Comparison of ENCODE assay signal across 14 cellular contexts in the genomic region with DNA sequence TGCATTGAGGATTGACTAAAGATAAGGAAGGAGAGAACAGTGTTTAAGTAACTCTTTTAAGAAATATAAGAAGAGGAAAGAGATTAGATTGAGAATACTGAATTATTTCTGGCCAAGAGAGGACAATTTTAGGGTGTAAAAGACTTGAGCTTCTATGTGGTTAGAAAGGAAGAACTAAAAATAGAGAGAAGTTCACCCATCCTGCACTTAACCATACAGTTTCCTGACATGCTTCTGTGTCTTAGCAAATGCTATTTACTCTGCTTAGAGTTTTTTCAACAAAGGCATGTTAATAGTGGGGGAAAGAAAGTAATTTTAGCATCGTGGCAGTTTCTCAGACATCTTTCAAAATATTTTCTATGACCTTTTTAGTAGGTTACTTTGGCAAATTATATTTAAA.
"Had no signal": no experiment of that assay in that cellular context is flagged by ENCODE, and none has a peak within 500 bp of the region (broad histone marks: within the 10 kb centered on the region; RNA-seq: fewer than 3 reads in every experiment).

No MANE protein-coding gene starts in this region.

- H3K27me3 Mint-ChIP-seq: activated T-helper 17 cell treated with anti-CD3 and anti-CD28 coated beads, Interleukin-2, amount 50 U/mL, for 72 hours; stimulated activated naive CD8-positive, alpha-beta T cell treated with anti-CD3 and anti-CD28 coated beads, Interleukin-15, amount 100 ng/mL, for 72 hours had no signal

- H3K4me3 ChIP-seq: esophagus muscularis mucosa, lower lobe of right lung, testis had no signal

- H3K27me3 ChIP-seq: esophagus muscularis mucosa, neutrophil, testis had no signal

- ATAC-seq: activated T-helper 17 cell treated with anti-CD3 and anti-CD28 coated beads, Interleukin-2, amount 50 U/mL, for 72 hours; lower lobe of right lung; stimulated activated naive CD8-positive, alpha-beta T cell treated with anti-CD3 and anti-CD28 coated beads, Interleukin-15, amount 100 ng/mL, for 72 hours had no signal

- H3K4me3 Mint-ChIP-seq: activated T-helper 17 cell treated with anti-CD3 and anti-CD28 coated beads, Interleukin-2, amount 50 U/mL, for 72 hours; stimulated activated naive CD8-positive, alpha-beta T cell treated with anti-CD3 and anti-CD28 coated beads, Interleukin-15, amount 100 ng/mL, for 72 hours had no signal

- H3K27ac Mint-ChIP-seq: activated T-helper 17 cell treated with anti-CD3 and anti-CD28 coated beads, Interleukin-2, amount 50 U/mL, for 72 hours; stimulated activated naive CD8-positive, alpha-beta T cell treated with anti-CD3 and anti-CD28 coated beads, Interleukin-15, amount 100 ng/mL, for 72 hours had no signal

- H3K36me3 ChIP-seq: lower lobe of right lung, neutrophil had no signal

- H3K9me3 ChIP-seq: testis had no signal

- H3K4me1 Mint-ChIP-seq: activated T-helper 17 cell treated with anti-CD3 and anti-CD28 coated beads, Interleukin-2, amount 50 U/mL, for 72 hours; stimulated activated naive CD8-positive, alpha-beta T cell treated with anti-CD3 and anti-CD28 coated beads, Interleukin-15, amount 100 ng/mL, for 72 hours had no signal

- H3K27ac ChIP-seq: esophagus muscularis mucosa, lower lobe of right lung, neutrophil, testis had no signal

- DNase-seq: activated CD4-positive, alpha-beta T cell treated with anti-CD3 and anti-CD28 coated beads for 1 hour; activated CD4-positive, alpha-beta T cell treated with anti-CD3 and anti-CD28 coated beads, Interleukin-2, amount 50 U/mL, for 48 hours; activated naive CD4-positive, alpha-beta T cell treated with anti-CD3 and anti-CD28 coated beads, Interleukin-2, amount 50 U/mL, for 16 hours; anterior cingulate cortex; lower lobe of right lung; midbrain; posterior cingulate gyrus; stimulated activated CD4-positive, alpha-beta T cell treated with anti-CD3 and anti-CD28 coated beads, Interleukin-15, amount 100 ng/mL, for 24 hours; stimulated activated CD4-positive, alpha-beta T cell treated with anti-CD3 and anti-CD28 coated beads, Interleukin-4, amount 100 ng/mL, for 24 hours; stimulated activated naive CD8-positive, alpha-beta T cell treated with anti-CD3 and anti-CD28 coated beads, Interleukin-15, amount 100 ng/mL, for 72 hours; testis had no signal

- H3K4me1 ChIP-seq: esophagus muscularis mucosa, lower lobe of right lung, testis had no signal
